8 cellular contexts compared by ENCODE assay signal in the genomic region with DNA sequence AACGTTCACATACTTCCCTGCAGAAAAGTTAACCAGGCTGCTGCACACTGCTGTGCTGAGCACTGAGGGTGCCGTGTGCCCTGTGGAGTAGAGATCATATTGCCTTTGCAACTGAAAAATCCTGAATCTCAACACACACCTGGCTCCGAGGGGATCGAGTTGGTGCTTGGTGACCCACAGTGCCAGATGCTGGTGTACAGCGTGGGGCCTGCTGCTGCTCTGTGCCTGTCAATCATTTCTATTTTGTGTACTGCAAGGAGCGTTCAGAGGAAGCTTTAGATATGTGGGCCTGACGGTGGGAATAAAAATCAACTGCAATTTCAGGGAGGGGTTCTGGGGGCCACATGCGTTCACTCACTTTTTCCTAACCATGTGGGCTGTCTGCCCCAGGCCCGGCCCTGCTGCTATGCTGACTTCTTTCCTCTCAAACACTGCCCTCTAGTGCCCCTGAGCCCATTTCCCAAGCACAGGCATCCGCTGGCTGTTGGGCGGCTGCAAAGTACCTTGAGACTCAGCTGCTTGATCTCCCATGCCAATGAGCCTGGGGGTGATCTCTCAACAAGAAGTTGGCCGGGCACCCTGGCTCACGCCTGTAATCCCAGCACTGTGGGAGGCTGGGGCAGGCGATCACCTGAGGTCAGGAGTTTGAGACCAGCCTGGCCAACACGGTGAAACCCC. TPM values are rescaled to one million over a fixed set of nuclear protein-coding genes. Genes with fewer than 3 reads are reported as not detected.
A peak's percentile ranks its signal among the peaks of the same experiment; 100 is the strongest.
DNase-seq lines count a peak whose midpoint lies in the region; ATAC-seq and TF ChIP-seq lines count a peak whose summit lies in the region.

No MANE protein-coding gene starts in this region.

- 81% methylated on average over 13 of the region's 15 CpGs for WGBS in SK-N-SH (ENCODE audit: low lambda C conversion rate)
- WGBS in neuronal stem cell (ENCODE audit: extremely low coverage in 2 of 2, insufficient read length in 2 of 2, insufficient replicate concordance in 1 of 2), 2 donors = no CpG with 5 or more reads among the region's 15 CpGs
- 61 to 71% methylated on average over 15 of the region's 15 CpGs for WGBS in sigmoid colon, 2 donors

- no peak overlapping the region for H3K4me3 ChIP-seq in cardiac muscle cell
- H3K4me3 ChIP-seq in right atrium auricular region = no peak overlapping the region
- H3K4me3 ChIP-seq in SK-N-SH (ENCODE audit: low read depth in 2 of 2, low read length in 1 of 2) = no peak overlapping the region; a peak in 1 of 4 replicates
- H3K4me3 ChIP-seq in epithelial cell of esophagus (ENCODE audit: low read length) = no peak overlapping the region
- no peak overlapping the region for H3K4me3 ChIP-seq in neuronal stem cell (ENCODE audit: low read length in 2 of 2)
- no peak overlapping the region for H3K4me3 ChIP-seq in sigmoid colon

- peaks cover 6% of the 10 kb centered on the region for H3K79me1 ChIP-seq in neuronal stem cell (ENCODE audit: low read depth, low read length)

- TF ChIP-seq CTCF in cardiac muscle cell (IDR thresholded peaks at IDR 0.05; ENCODE audit: low read depth, low read length) = peak; percentile 65
- peak in 1 of 2 donors; percentile 52 for TF ChIP-seq CTCF in right atrium auricular region (IDR thresholded peaks at IDR 0.05)
- peak; percentile 52 for TF ChIP-seq CTCF in SK-N-SH (IDR thresholded peaks at IDR 0.05)
- TF ChIP-seq CTCF in epithelial cell of esophagus (IDR thresholded peaks at IDR 0.05; ENCODE audit: insufficient read depth, low read depth, low read length, missing control alignments) = peak; percentile 60
- peak in 1 of 4 experiments; percentile 17 for TF ChIP-seq CTCF in sigmoid colon (IDR thresholded peaks at IDR 0.05)

- no peaks in the 10 kb centered on the region for H3K9me3 ChIP-seq in cardiac muscle cell (ENCODE audit: low read depth)
- no peaks in the 10 kb centered on the region for H3K9me3 ChIP-seq in right atrium auricular region
- H3K9me3 ChIP-seq in SK-N-SH = no peaks in the 10 kb centered on the region
- H3K9me3 ChIP-seq in neuronal stem cell (replicated peaks in 1 of 2; ENCODE audit: control insufficient read depth in 2 of 2, insufficient read depth in 1 of 2, low read depth in 1 of 2, low read length in 2 of 2) = no peaks in the 10 kb centered on the region
- no peaks in the 10 kb centered on the region for H3K9me3 ChIP-seq in sigmoid colon

- no peak for TF ChIP-seq EP300 in SK-N-SH (IDR thresholded peaks at IDR 0.05; ENCODE audit: borderline replicate concordance in 1 of 2, low read depth in 1 of 2, low read length in 1 of 2)
- no peak for TF ChIP-seq EP300 in sigmoid colon (IDR thresholded peaks at IDR 0.05)

- CTCF ChIA-PET in SK-N-SH (lab: Yijun Ruan, JAX) = interaction anchor here (1.1 to 2.8 kb wide), 5 partner anchors 9 to 48 kb away, joined by 3 to 12 read pairs (median 6); a partner anchor contains a TSS

- peak; percentile 61 to 70 for DNase-seq in cardiac muscle cell (ENCODE audit: low read depth in 1 of 2, low spot score in 1 of 2)
- no peak for DNase-seq in right atrium auricular region (ENCODE audit: low spot score)
- DNase-seq in SK-N-SH = peak; percentile 63
- peak; percentile 69 for DNase-seq in epithelial cell of esophagus (ENCODE audit: low read depth)
- DNase-seq in neuronal stem cell (ENCODE audit: low spot score) = no peak
- no peak for DNase-seq in DMS79 (lab: John Stamatoyannopoulos, UW)
- DNase-seq in sigmoid colon = no peak

- H3K9ac ChIP-seq in SK-N-SH (no peak overlapping the region), neuronal stem cell (ENCODE audit: low read depth, low read length, poor library complexity) (no peak overlapping the region)

- ATAC-seq in HG02588 (IDR thresholded peaks at IDR 0.05; ENCODE audit: unreplicated experiment) = no peak

- no peaks in the 10 kb centered on the region for H3F3A ChIP-seq in SK-N-SH (replicated peaks; ENCODE audit: insufficient read depth)

- H2AFZ ChIP-seq in SK-N-SH (ENCODE audit: low read depth) (no peak overlapping the region), neuronal stem cell (ENCODE audit: low read length) (no peak overlapping the region)

- H3K4me2 ChIP-seq in SK-N-SH = no peak overlapping the region
- H3K4me2 ChIP-seq in neuronal stem cell (ENCODE audit: insufficient read depth, low read length, poor library complexity, severe bottlenecking) = no peak overlapping the region

- peaks cover 17% of the 10 kb centered on the region; the same call in 1 of the 2 replicates for H4K20me1 ChIP-seq in SK-N-SH (ENCODE audit: insufficient read depth)

- H4K8ac ChIP-seq in neuronal stem cell (ENCODE audit: low read depth, low read length) = no peak overlapping the region

- no peak overlapping the region for H3K23ac ChIP-seq in neuronal stem cell (ENCODE audit: low read depth, low read length, poor library complexity)

- no peaks in the 10 kb centered on the region for H3K27me3 ChIP-seq in cardiac muscle cell
- H3K27me3 ChIP-seq in right atrium auricular region = no peaks in the 10 kb centered on the region
- no peaks in the 10 kb centered on the region for H3K27me3 ChIP-seq in SK-N-SH (ENCODE audit: insufficient read depth)
- no peaks in the 10 kb centered on the region for H3K27me3 ChIP-seq in neuronal stem cell (ENCODE audit: control insufficient read depth in 3 of 3, insufficient read depth in 3 of 3, low read depth in 1 of 3, low read length in 3 of 3)
- no peaks in the 10 kb centered on the region for H3K27me3 ChIP-seq in sigmoid colon

- intact Hi-C loops in sigmoid colon (cut with DNase I) = no loop called here

- no peak overlapping the region for H2AK5ac ChIP-seq in neuronal stem cell (ENCODE audit: low read depth, low read length)

- H2BK5ac ChIP-seq in neuronal stem cell (ENCODE audit: low read length) = peak overlapping the region; percentile 8

- H3K36me3 ChIP-seq in cardiac muscle cell (no peaks in the 10 kb centered on the region), right atrium auricular region (no peaks in the 10 kb centered on the region), SK-N-SH (replicated peaks in 1 of 2; ENCODE audit: control insufficient read depth in 1 of 2, insufficient read depth in 2 of 2, low read length in 1 of 2) (peaks cover 0 to 8% of the 10 kb centered on the region in 2 experiments), neuronal stem cell (replicated peaks in 1 of 2; ENCODE audit: control insufficient read depth in 2 of 2, insufficient read depth in 2 of 2, low read length in 2 of 2) (peaks cover 6 to 34% of the 10 kb centered on the region in 2 donors), sigmoid colon (peaks cover 0 to 11% (median 0%) of the 10 kb centered on the region in 4 donors)

- H3K4ac ChIP-seq in neuronal stem cell (ENCODE audit: low read length) = no peak overlapping the region

- peak overlapping the region; percentile 13 for H3K18ac ChIP-seq in neuronal stem cell (ENCODE audit: low read length)

- no peak for TF ChIP-seq POLR2A in sigmoid colon (IDR thresholded peaks at IDR 0.05)

- H2BK15ac ChIP-seq in neuronal stem cell (ENCODE audit: low read length) = no peak overlapping the region

- no peak overlapping the region for H3K14ac ChIP-seq in neuronal stem cell (ENCODE audit: low read length)

- no peak overlapping the region for H3K27ac ChIP-seq in cardiac muscle cell
- no peak overlapping the region for H3K27ac ChIP-seq in right atrium auricular region
- H3K27ac ChIP-seq in SK-N-SH (ENCODE audit: low read depth in 2 of 2, low read length in 1 of 2) = no peak overlapping the region
- H3K27ac ChIP-seq in neuronal stem cell (replicated peaks; ENCODE audit: low read length) = no peak overlapping the region
- no peak overlapping the region for H3K27ac ChIP-seq in sigmoid colon

- no peak overlapping the region for H4K91ac ChIP-seq in neuronal stem cell (ENCODE audit: low read depth, low read length, poor library complexity)

- H3K4me1 ChIP-seq in cardiac muscle cell (ENCODE audit: low read depth) = peaks cover 9% of the 10 kb centered on the region
- H3K4me1 ChIP-seq in right atrium auricular region = peaks cover 0 to 25% of the 10 kb centered on the region in 2 donors
- no peaks in the 10 kb centered on the region for H3K4me1 ChIP-seq in SK-N-SH (ENCODE audit: control insufficient read depth in 1 of 2, insufficient read depth in 2 of 2, low read depth in 1 of 2, low read length in 1 of 2)
- peaks cover 31 to 32% of the 10 kb centered on the region in 2 donors for H3K4me1 ChIP-seq in neuronal stem cell (ENCODE audit: control insufficient read depth in 2 of 2, insufficient read depth in 1 of 2, low read depth in 1 of 2, low read length in 2 of 2)
- H3K4me1 ChIP-seq in sigmoid colon = peaks cover 0 to 23% (median 21%) of the 10 kb centered on the region in 4 donors

- POLR2A ChIA-PET in SK-N-SH (lab: Yijun Ruan, JAX) = interaction anchor here (0.6 to 1.0 kb wide), 2 partner anchors 10 kb away, joined by 3 read pairs; a partner anchor contains a TSS

- peaks cover 7% of the 10 kb centered on the region; the same call in 1 of the 2 replicates for H3K79me2 ChIP-seq in SK-N-SH (ENCODE audit: insufficient read depth)

- H2BK12ac ChIP-seq in neuronal stem cell (ENCODE audit: low read length) = no peak overlapping the region

- peak; percentile 43 for TF ChIP-seq RAD21 in SK-N-SH (IDR thresholded peaks at IDR 0.05; ENCODE audit: low read length)

- no peaks in the 10 kb centered on the region for H3K9me2 ChIP-seq in SK-N-SH

- H2BK120ac ChIP-seq in neuronal stem cell (ENCODE audit: low read depth, low read length) = no peak overlapping the region

RNA-seq across cellular contexts. Expression of a gene that starts 9.7 kb away (rescaled TPM):
- total RNA-seq in cardiac muscle cell = 66.2 and 171 TPM in 2 replicates
- polyA plus RNA-seq in cardiac muscle cell = 78.4 and 92.8 TPM in 2 replicates
- 10 to 100 TPM; 32.1 to 36.4 TPM for total RNA-seq in right atrium auricular region
- 84.0 and 89.1 TPM in 2 replicates for polyA plus RNA-seq in SK-N-SH (2012; rRNA removed)
- polyA plus RNA-seq in SK-N-SH (2012; cell fraction: cytosol; rRNA removed) = 7.9 and 9.7 TPM in 2 replicates
- 983 and 1,066 TPM in 2 replicates for polyA plus RNA-seq in SK-N-SH (2012; cell fraction: nucleus; rRNA removed)
- polyA plus RNA-seq in neuronal stem cell (2013, experiment 1 of 2) = 151 TPM
- polyA plus RNA-seq in neuronal stem cell (2013, experiment 2 of 2) = 130 TPM
- total RNA-seq in sigmoid colon = 100 to 1,000 TPM in 2 of 4 donors, 10 to 100 TPM in 2; 59.1 to 286 (median 107) TPM
- polyA plus RNA-seq in sigmoid colon = 100 to 1,000 TPM in 1 of 3 donors, 10 to 100 TPM in 2; 13.6 to 148 (median 18.0) TPM

RNA-seq across cellular contexts. Expression of a gene that starts 24.0 kb away (rescaled TPM):
- total RNA-seq in cardiac muscle cell (2.6 TPM in 1 of 2 replicates, not detected in the other), right atrium auricular region (1 to 10 TPM; 1.7 to 2.7 TPM), sigmoid colon (1 to 10 TPM; 2.5 to 5.4 (median 3.7) TPM)
- polyA plus RNA-seq in cardiac muscle cell (1.1 TPM in 2 replicates), SK-N-SH (2012; rRNA removed) (0.05 and 0.21 TPM in 2 replicates), sigmoid colon (1 to 10 TPM in 2 of 3 donors, under 1 TPM in 1; 0.23 to 2.2 (median 1.8) TPM)
- 0.06 TPM in 1 of 2 replicates, not detected in the other for polyA plus RNA-seq in SK-N-SH (2012; cell fraction: cytosol; rRNA removed)
- polyA plus RNA-seq in SK-N-SH (2012; cell fraction: nucleus; rRNA removed) = 0.10 and 0.28 TPM in 2 replicates
- 504 TPM for polyA plus RNA-seq in neuronal stem cell (2013, experiment 1 of 2)
- polyA plus RNA-seq in neuronal stem cell (2013, experiment 2 of 2) = 501 TPM

RNA-seq across cellular contexts. Expression of a gene that starts 24.3 kb away (rescaled TPM):
- total RNA-seq in cardiac muscle cell = 6.3 and 7.6 TPM in 2 replicates
- 0.77 TPM in 1 of 2 replicates, not detected in the other for polyA plus RNA-seq in cardiac muscle cell
- total RNA-seq in right atrium auricular region = 1 to 10 TPM; 2.1 to 4.9 TPM
- polyA plus RNA-seq in SK-N-SH (2012; rRNA removed) = 0.20 and 0.21 TPM in 2 replicates
- 0.08 and 0.18 TPM in 2 replicates for polyA plus RNA-seq in SK-N-SH (2012; cell fraction: cytosol; rRNA removed)
- polyA plus RNA-seq in SK-N-SH (2012; cell fraction: nucleus; rRNA removed) = 0.22 and 0.26 TPM in 2 replicates
- polyA plus RNA-seq in neuronal stem cell (2013, experiment 1 of 2) = 1.3 TPM
- 0.91 TPM for polyA plus RNA-seq in neuronal stem cell (2013, experiment 2 of 2)
- 1 to 10 TPM; 2.5 to 7.8 (median 3.6) TPM for total RNA-seq in sigmoid colon
- 10 to 100 TPM in 2 of 3 donors, 1 to 10 TPM in 1; 8.1 to 14.8 (median 13.2) TPM for polyA plus RNA-seq in sigmoid colon

RNA-seq across cellular contexts. Expression of a gene that starts 33.8 kb away (rescaled TPM):
- total RNA-seq in cardiac muscle cell (24.6 and 46.6 TPM in 2 replicates), right atrium auricular region (10 to 100 TPM; 11.4 to 15.2 TPM), sigmoid colon (10 to 100 TPM; 12.1 to 16.6 (median 13.1) TPM)
- polyA plus RNA-seq in cardiac muscle cell (28.2 and 42.4 TPM in 2 replicates), SK-N-SH (2012; rRNA removed) (10.8 and 13.5 TPM in 2 replicates), sigmoid colon (100 to 1,000 TPM; 171 to 529 (median 348) TPM)
- polyA plus RNA-seq in SK-N-SH (2012; cell fraction: cytosol; rRNA removed) = 7.7 and 10.3 TPM in 2 replicates
- polyA plus RNA-seq in SK-N-SH (2012; cell fraction: nucleus; rRNA removed) = 6.2 and 17.8 TPM in 2 replicates
- 12.2 TPM for polyA plus RNA-seq in neuronal stem cell (2013, experiment 1 of 2)
- 12.5 TPM for polyA plus RNA-seq in neuronal stem cell (2013, experiment 2 of 2)

Comparison
In these comparisons a context has a peak if more than half of its experiments do, and no peak if none do; other contexts are left out.
1. DNase-seq: peak in cardiac muscle cell (2 of 2), SK-N-SH (single experiment) and epithelial cell of esophagus (single experiment); none in right atrium auricular region (single experiment), neuronal stem cell (single experiment), DMS79 (single experiment) and sigmoid colon (single experiment).